In the genomic region with DNA sequence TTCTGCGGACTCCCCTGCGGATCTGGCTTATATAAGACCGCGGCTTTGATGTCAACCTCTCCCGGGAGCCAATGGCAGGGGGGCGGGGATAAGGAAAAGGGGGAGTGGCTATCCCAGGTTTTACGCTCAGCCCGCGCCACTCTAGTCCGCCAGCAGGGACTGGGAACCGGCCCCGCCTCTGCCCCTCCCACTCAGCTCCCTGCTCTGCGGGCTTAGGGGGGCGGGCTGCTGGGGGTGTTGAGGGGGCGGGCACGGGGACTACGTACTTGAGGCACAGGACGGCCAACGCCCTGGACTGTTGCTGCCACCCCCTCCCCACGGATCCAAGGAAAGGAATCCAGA, we compare ENCODE assay signal across 8 cellular contexts. TPM values are rescaled to one million over a fixed set of nuclear protein-coding genes. Genes with fewer than 3 reads are reported as not detected.
DNase-seq lines count a peak whose midpoint lies in the region; ATAC-seq and TF ChIP-seq lines count a peak whose summit lies in the region.

A gene (minus strand): TSS at position 4 of the 342 bp plus-strand sequence. CDS start 219 bp downstream, outside the sequence.

- no peak within 1 kb of the TSS for H3K27ac ChIP-seq in CD4-positive, alpha-beta memory T cell (ENCODE audit: low read depth, low read length)
- H3K27ac ChIP-seq in body of pancreas (no peak within 1 kb of the TSS), right lobe of liver (no peak within 1 kb of the TSS)

- H3K27me3 Mint-ChIP-seq in CD4-positive, alpha-beta memory T cell: peaks cover 68 to 76% of the 10 kb centered on the region in 2 donors

- POLR2A ChIA-PET in CD4-positive, alpha-beta memory T cell (lab: Charles Lee; ENCODE audit: partially characterized antibody): no interaction called here

- H3K4me1 ChIP-seq in CD4-positive, alpha-beta memory T cell (ENCODE audit: insufficient read depth, low read length): peaks cover 64% of the 10 kb centered on the region
- H3K4me1 ChIP-seq in body of pancreas: peaks cover 69% of the 10 kb centered on the region
- peaks cover 0 to 20% (median 0%) of the 10 kb centered on the region in 4 donors for H3K4me1 ChIP-seq in right lobe of liver

- H3K36me3 Mint-ChIP-seq in CD4-positive, alpha-beta memory T cell: no peaks in the 10 kb centered on the region

- no peak within 1 kb of the TSS for H3K4me3 ChIP-seq in CD4-positive, alpha-beta memory T cell (ENCODE audit: low read length in 2 of 2)
- H3K4me3 ChIP-seq in body of pancreas (no peak within 1 kb of the TSS), right lobe of liver (no peak within 1 kb of the TSS)

- no peaks in the 10 kb centered on the region for H3K36me3 ChIP-seq in CD4-positive, alpha-beta memory T cell (ENCODE audit: insufficient read depth, low read length)
- H3K36me3 ChIP-seq in body of pancreas (replicated peaks in 1 of 2; ENCODE audit: insufficient read depth in 1 of 2, low read depth in 2 of 2): no peaks in the 10 kb centered on the region
- H3K36me3 ChIP-seq in right lobe of liver: no peaks in the 10 kb centered on the region

- peaks cover 0 to 3% (median 0%) of the 10 kb centered on the region in 8 donors for H3K9me3 Mint-ChIP-seq in CD4-positive, alpha-beta memory T cell

- no peak within 1 kb of the TSS for H3K27ac Mint-ChIP-seq in CD4-positive, alpha-beta memory T cell

- DNase-seq in CD4-positive, alpha-beta memory T cell: no peak
- DNase-seq in NCI-H1105 treated with DMSO at 0.1 percent for 48 hours (lab: John Stamatoyannopoulos, UW): peak; percentile 72
- peak; percentile 55 to 80 (median 60) for DNase-seq in body of pancreas
- DNase-seq in right lobe of liver: no peak
- no peak for DNase-seq in activated CD4-positive, alpha-beta T cell treated with anti-CD3 and anti-CD28 coated beads for 4 hours
- DNase-seq in NAMALWA (ENCODE audit: low spot score): no peak
- DNase-seq in stimulated activated naive CD4-positive, alpha-beta T cell treated with Interleukin-2 at 50 U/mL for 16 hours (lab: John Stamatoyannopoulos, UW): no peak

- CTCF ChIA-PET in CD4-positive, alpha-beta memory T cell (lab: Charles Lee; ENCODE audit: partially characterized antibody): interaction anchor here (1.4 kb wide), 1 partner anchor 10 kb away, joined by 3 read pairs; no protein-coding TSS in a partner anchor

- H3K4me1 Mint-ChIP-seq in CD4-positive, alpha-beta memory T cell: peaks cover 40 to 66% (median 51%) of the 10 kb centered on the region in 4 donors

- ATAC-seq in body of pancreas (peak; percentile 69), right lobe of liver (peak; percentile 60 to 79 (median 65)), HG02588 (IDR thresholded peaks at IDR 0.05; ENCODE audit: unreplicated experiment) (no peak)

- TF ChIP-seq POLR2A in body of pancreas (IDR thresholded peaks at IDR 0.05) (no peak), right lobe of liver (IDR thresholded peaks at IDR 0.05) (no peak)

- no peaks in the 10 kb centered on the region for H3K9me3 ChIP-seq in CD4-positive, alpha-beta memory T cell (ENCODE audit: control insufficient read depth in 1 of 2, low read length in 2 of 2)
- H3K9me3 ChIP-seq in body of pancreas (no peaks in the 10 kb centered on the region), right lobe of liver (no peaks in the 10 kb centered on the region)

- TF ChIP-seq CTCF in body of pancreas (IDR thresholded peaks at IDR 0.05) (peak in 1 of 7 experiments; percentile 18), right lobe of liver (IDR thresholded peaks at IDR 0.05) (no peak)

- peak within 1 kb of the TSS in 7 of 8 donors; percentile 17 to 84 (median 73) for H3K4me3 Mint-ChIP-seq in CD4-positive, alpha-beta memory T cell

- 1 to 16% methylated on average over 5 to 20 of the region's 20 CpGs for WGBS in body of pancreas, 2 donors
- WGBS in right lobe of liver (ENCODE audit: insufficient coverage, low coverage, low lambda C conversion rate, missing lambda C conversion rate): no CpG with 5 or more reads among the region's 20 CpGs

- intact Hi-C loops in CD4-positive, alpha-beta memory T cell (cut with micrococcal nuclease): no loop called here
- intact Hi-C loops in body of pancreas (cut with DNase I) (no loop called here), right lobe of liver (cut with DNase I) (loop anchor here in 1 of 2 donors (10.0 kb wide), 1 partner anchor 147 kb away; no protein-coding TSS in a partner anchor)

- peaks cover 91% of the 10 kb centered on the region for H3K27me3 ChIP-seq in CD4-positive, alpha-beta memory T cell (ENCODE audit: insufficient read depth, low read length)
- H3K27me3 ChIP-seq in body of pancreas (peaks cover 0 to 93% of the 10 kb centered on the region in 2 donors), right lobe of liver (peaks cover 47 to 79% of the 10 kb centered on the region in 2 donors)

RNA-seq across cellular contexts. Expression of the gene that starts here (rescaled TPM):
- not detected for total RNA-seq in CD4-positive, alpha-beta memory T cell
- not detected for polyA plus RNA-seq in CD4-positive, alpha-beta memory T cell
- not detected for total RNA-seq in body of pancreas
- total RNA-seq in right lobe of liver: not detected

Comparison
In these comparisons a context has a peak if more than half of its experiments do, and no peak if none do; other contexts are left out.
1. Peak in DNase-seq and ATAC-seq in body of pancreas; RNA of the gene not detected or under 1 TPM.
2. Peak in ATAC-seq in right lobe of liver; RNA of the gene not detected or under 1 TPM.